8 cellular contexts compared by ENCODE assay signal in the genomic region with DNA sequence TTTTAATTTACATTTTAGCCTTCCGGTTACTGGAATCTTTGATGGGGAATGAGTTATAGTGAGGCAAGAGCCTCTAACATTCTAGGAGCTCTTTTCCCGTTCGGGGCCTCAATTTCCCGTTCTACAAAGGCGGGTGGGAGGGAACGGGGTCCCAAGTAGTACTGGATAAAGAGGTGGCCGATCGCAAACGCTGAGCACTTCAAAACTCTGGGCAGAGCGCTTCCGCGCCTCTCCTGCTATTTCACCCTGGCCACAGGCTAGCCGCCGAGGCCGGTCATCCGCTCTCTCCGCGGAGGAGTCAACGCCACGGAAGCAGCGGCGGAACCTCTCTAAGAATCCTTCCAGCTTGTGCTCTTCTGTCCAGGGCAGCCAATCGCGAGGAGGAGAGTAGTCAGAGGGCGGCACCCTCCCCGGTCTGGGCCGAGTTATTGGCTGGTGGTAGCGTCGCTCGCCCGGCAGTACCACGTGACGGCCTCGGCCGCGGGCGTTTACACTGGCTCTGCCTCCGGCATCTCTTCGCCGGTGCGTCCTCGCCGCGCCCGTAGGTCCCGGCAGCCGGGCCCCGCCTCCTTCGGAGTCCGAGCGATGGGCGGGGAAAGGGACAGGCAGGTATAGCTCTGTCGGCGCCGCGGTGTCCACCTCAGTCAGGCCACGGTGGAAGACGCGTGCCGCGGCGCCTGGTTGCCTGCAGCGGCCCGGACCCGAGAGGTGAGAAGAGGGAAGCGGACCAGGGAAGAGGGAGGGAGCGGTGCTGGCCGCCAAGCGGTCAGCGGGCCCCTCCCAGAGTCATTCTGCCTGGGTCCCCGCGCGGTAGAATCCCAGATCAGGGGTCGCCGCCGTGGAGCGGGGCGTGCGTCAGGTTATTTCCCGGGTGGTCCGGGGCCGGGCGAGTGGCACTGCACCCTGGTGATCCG. TPM values are rescaled to one million over a fixed set of nuclear protein-coding genes. Genes with fewer than 3 reads are reported as not detected.
A peak's percentile ranks its signal among the peaks of the same experiment; 100 is the strongest.
DNase-seq lines count a peak whose midpoint lies in the region; TF ChIP-seq lines count a peak whose summit lies in the region.

A gene (plus strand): TSS at position 487 of the 914 bp plus-strand sequence. CDS start 16,895 bp downstream, outside the sequence.

- no peak within 1 kb of the TSS for H2BK12ac ChIP-seq in H9 (ENCODE audit: insufficient read length, low read depth, low read length)

- H2BK15ac ChIP-seq in H9 (ENCODE audit: low read depth, low read length): no peak within 1 kb of the TSS

- no peaks in the 10 kb centered on the region for H3K9me3 Mint-ChIP-seq in H9
- H3K9me3 Mint-ChIP-seq in neural crest cell: no peaks in the 10 kb centered on the region

- no peak within 1 kb of the TSS for H2AFZ ChIP-seq in H9 (ENCODE audit: low read length)

- H3K9me3 ChIP-seq in ES-I3 (ENCODE audit: control insufficient read depth, insufficient read depth, low read length): no peaks in the 10 kb centered on the region
- no peaks in the 10 kb centered on the region for H3K9me3 ChIP-seq in H9 (ENCODE audit: control insufficient read depth, low read depth, low read length)
- H3K9me3 ChIP-seq in MG63: no peaks in the 10 kb centered on the region
- H3K9me3 ChIP-seq in stomach smooth muscle (ENCODE audit: control insufficient read depth in 2 of 2, low read length in 2 of 2): no peaks in the 10 kb centered on the region

- no CpG with 5 or more reads among the region's 84 CpGs for WGBS in H9 (ENCODE audit: extremely low coverage, insufficient read length, low lambda C conversion rate)

- H3T11ph ChIP-seq in H9 (ENCODE audit: low read length): no peak within 1 kb of the TSS

- H4K5ac ChIP-seq in H9 (ENCODE audit: insufficient read length, low read depth, low read length): no peak within 1 kb of the TSS

- no peak within 1 kb of the TSS for H2AK5ac ChIP-seq in H9 (ENCODE audit: insufficient read length, low read length)

- peak within 1 kb of the TSS; percentile 82 for H3K4me2 ChIP-seq in H9 (ENCODE audit: insufficient read depth, insufficient read length, low read length)

- no peak within 1 kb of the TSS for H2BK20ac ChIP-seq in H9 (ENCODE audit: low read depth, low read length, poor library complexity, severe bottlenecking)

- no peaks in the 10 kb centered on the region for H3K79me2 ChIP-seq in H9 (ENCODE audit: insufficient read depth, low read length)

- H4K8ac ChIP-seq in H9 (replicated peaks; ENCODE audit: insufficient read length, low read depth, low read length): no peak within 1 kb of the TSS

- H3K79me1 ChIP-seq in H9 (ENCODE audit: insufficient read depth, low read depth, low read length, poor library complexity, severe bottlenecking): no peaks in the 10 kb centered on the region

- H3K9ac ChIP-seq in ES-I3 (ENCODE audit: low read depth, low read length) (peak within 1 kb of the TSS; percentile 68), H9 (ENCODE audit: extremely low read depth, insufficient read length, low read length) (no peak within 1 kb of the TSS), stomach smooth muscle (ENCODE audit: low read length in 2 of 2) (peak within 1 kb of the TSS; percentile 81 to 86)

- H3K27me3 ChIP-seq in H9 (ENCODE audit: insufficient read depth, low read length) (no peaks in the 10 kb centered on the region; the same call in 1 of the 2 replicates), MG63 (no peaks in the 10 kb centered on the region), stomach smooth muscle (ENCODE audit: control insufficient read depth in 1 of 2, insufficient read depth in 2 of 2, low read length in 2 of 2) (no peaks in the 10 kb centered on the region)

- H3K27ac ChIP-seq in H9 (ENCODE audit: insufficient read length, low read depth, low read length) (no peak within 1 kb of the TSS), stomach smooth muscle (ENCODE audit: low read length) (peak within 1 kb of the TSS; percentile 92)

- peak within 1 kb of the TSS; percentile 92 for H3K4me3 ChIP-seq in MG63
- H3K4me3 ChIP-seq in fibroblast of villous mesenchyme (ENCODE audit: low read depth, low read length): peak within 1 kb of the TSS; percentile 67
- H3K4me3 ChIP-seq in stomach smooth muscle (ENCODE audit: low read length in 2 of 2): peak within 1 kb of the TSS; percentile 76 to 88

- no peak within 1 kb of the TSS for H3K14ac ChIP-seq in H9 (ENCODE audit: insufficient read depth, low read length)

- TF ChIP-seq CTCF in H9 (conservative IDR thresholded peaks at IDR 0.05) (0 out of 3 replicates have a peak, but pooled peaks have one; percentile 12), fibroblast of villous mesenchyme (IDR thresholded peaks at IDR 0.05; ENCODE audit: insufficient read depth, low read depth, low read length) (no peak), neural crest cell (conservative IDR thresholded peaks at IDR 0.05) (peak; percentile 14)

- H4K20me1 ChIP-seq in H9 (ENCODE audit: control insufficient read depth, insufficient read depth, insufficient read length): no peaks in the 10 kb centered on the region

- no peak within 1 kb of the TSS for H2BK5ac ChIP-seq in H9 (ENCODE audit: insufficient read length, low read length)

- H3K36me3 Mint-ChIP-seq in H9 (ENCODE audit: insufficient read depth in 1 of 3, low read depth in 3 of 3) (peaks cover 0 to 2% (median 0%) of the 10 kb centered on the region in 3 experiments; a peak in 1 of 7 replicates), neural crest cell (ENCODE audit: low read depth) (no peaks in the 10 kb centered on the region)

- H3K27ac Mint-ChIP-seq in H9 (peak within 1 kb of the TSS; percentile 97 to 99 (median 98)), neural crest cell (ENCODE audit: unreplicated experiment) (peak within 1 kb of the TSS; percentile 97)

- peaks cover 9% of the 10 kb centered on the region for H3K27me3 Mint-ChIP-seq in H9 (ENCODE audit: low read depth)
- no peaks in the 10 kb centered on the region for H3K27me3 Mint-ChIP-seq in neural crest cell (ENCODE audit: low read depth)

- H2BK120ac ChIP-seq in H9 (ENCODE audit: low read depth, low read length, poor library complexity, severe bottlenecking): no peak within 1 kb of the TSS

- H3K4ac ChIP-seq in H9 (ENCODE audit: low read depth, low read length): no peak within 1 kb of the TSS

- H3K4me1 Mint-ChIP-seq in H9 (peaks cover 13 to 16% of the 10 kb centered on the region in 2 experiments), neural crest cell (peaks cover 29% of the 10 kb centered on the region)

- H3K4me3 Mint-ChIP-seq in H9: peak within 1 kb of the TSS; percentile 85 to 95
- peak within 1 kb of the TSS; percentile 89 for H3K4me3 Mint-ChIP-seq in neural crest cell

- no peak within 1 kb of the TSS for H4K91ac ChIP-seq in H9 (ENCODE audit: insufficient read length, low read depth, low read length)

- H3K4me1 ChIP-seq in ES-I3 (ENCODE audit: insufficient read depth, low read length) (no peaks in the 10 kb centered on the region), H9 (ENCODE audit: insufficient read depth, low read length) (peaks cover 2% of the 10 kb centered on the region; the same call in 1 of the 2 replicates), stomach smooth muscle (ENCODE audit: control insufficient read depth, insufficient read depth, low read length) (peaks cover 15% of the 10 kb centered on the region)

- no peak within 1 kb of the TSS for H3K23ac ChIP-seq in H9 (ENCODE audit: insufficient read length, low read depth, low read length)

- H3K56ac ChIP-seq in H9 (ENCODE audit: insufficient read length, low read depth, low read length): no peak within 1 kb of the TSS

- H3K36me3 ChIP-seq in ES-I3 (ENCODE audit: insufficient read depth, low read length): no peaks in the 10 kb centered on the region
- H3K36me3 ChIP-seq in MG63: no peaks in the 10 kb centered on the region
- no peaks in the 10 kb centered on the region for H3K36me3 ChIP-seq in stomach smooth muscle (ENCODE audit: control insufficient read depth in 2 of 2, insufficient read depth in 2 of 2, low read length in 2 of 2)

- peak; percentile 99 for DNase-seq in H9
- DNase-seq in MG63: peak; percentile 99
- DNase-seq in SHP77 treated with DMSO at 0.1 percent for 48 hours (lab: John Stamatoyannopoulos, UW): peak; percentile 97
- DNase-seq in activated gamma-delta T cell treated with Interleukin-2 at 50 U/mL for 16 hours: peak; percentile 92
- DNase-seq in fibroblast of villous mesenchyme (ENCODE audit: low read depth): peak; percentile 98
- peak; percentile 87 for DNase-seq in neural crest cell (ENCODE audit: low read depth, low spot score)

- H3K23me2 ChIP-seq in H9 (ENCODE audit: insufficient read length, low read depth, low read length, poor library complexity, severe bottlenecking): peaks cover 5% of the 10 kb centered on the region

- no peak within 1 kb of the TSS for H3K18ac ChIP-seq in H9 (ENCODE audit: insufficient read length, low read depth, low read length)

RNA-seq across cellular contexts. Expression of the gene that starts here (rescaled TPM):
- total RNA-seq in H9 (2021) (5.9 and 6.1 TPM in 2 replicates), fibroblast of villous mesenchyme (16.4 and 21.6 TPM in 2 replicates), neural crest cell (14.2 and 14.3 TPM in 2 replicates)
- 8.7 and 13.2 TPM in 2 replicates for total RNA-seq in MG63 (2014; rRNA removed; shearing (Covaris generic); ENCODE audit: low replicate concordance)
